Comparison of ENCODE assay signal across 23 cellular contexts in the genomic region with DNA sequence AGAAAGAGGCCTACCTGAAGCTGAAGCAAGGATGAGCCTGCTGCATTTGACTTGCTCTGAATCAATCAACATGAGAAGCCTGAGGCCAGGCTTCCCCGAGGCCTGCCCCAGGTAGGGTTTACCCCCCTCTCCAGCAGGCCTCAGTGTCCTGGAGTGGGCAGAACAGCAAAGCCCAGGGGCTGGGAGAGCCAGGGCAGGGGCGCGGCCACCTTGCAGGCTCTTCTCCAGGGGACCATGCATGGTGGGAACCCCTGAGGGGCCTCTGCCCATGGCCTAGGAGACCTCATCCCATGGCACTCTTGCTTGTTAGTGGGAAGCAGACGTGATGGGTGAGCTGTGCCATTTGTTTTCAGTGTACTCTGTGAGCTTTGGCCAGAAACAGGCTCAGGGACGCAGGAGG. TPM values are rescaled to one million over a fixed set of nuclear protein-coding genes. Genes with fewer than 3 reads are reported as not detected.
A peak's percentile ranks its signal among the peaks of the same experiment; 100 is the strongest.
DNase-seq lines count a peak whose midpoint lies in the region; ATAC-seq, FAIRE-seq and TF ChIP-seq lines count a peak whose summit lies in the region.
"Had no signal": no experiment of that assay in that cellular context is flagged by ENCODE, and none has a peak within 500 bp of the region (broad histone marks: within the 10 kb centered on the region; RNA-seq: fewer than 3 reads in every experiment).

No MANE protein-coding gene starts in this region.

- H3K9ac ChIP-seq in BLaER1 treated with 17β-estradiol and CSF1 and Interleukin-3, amounts not matched to agents 10 nM and 100 nM, result no peak overlapping the region
- H3K9ac ChIP-seq in H1 (replicated peaks in 1 of 4; ENCODE audit: extremely low read depth in 1 of 4, low read depth in 3 of 4, low read length in 3 of 4), result no peak overlapping the region

- no peak overlapping the region for H4K91ac ChIP-seq in H1 (replicated peaks; ENCODE audit: insufficient read length, low read length)

- POLR2A ChIA-PET in Panc1 (lab: Charles Lee) (no interaction called here), H1 (lab: Charles Lee; ENCODE audit: partially characterized antibody) (interaction anchor here (0.9 to 1.2 kb wide), 2 partner anchors 10 to 128 kb away, joined by 3 read pairs; partner anchors contain the start of gene CEBPA)

- no peak overlapping the region for H3K23ac ChIP-seq in H1 (ENCODE audit: insufficient read length)

- peaks cover 51 to 69% (median 62%) of the 10 kb centered on the region in 10 experiments for H3K4me1 ChIP-seq in BLaER1 treated with 17β-estradiol and CSF1 and Interleukin-3, amounts not matched to agents 10 nM and 100 nM
- H3K4me1 ChIP-seq in Panc1 (ENCODE audit: control insufficient read depth, insufficient read depth, low read length) (peaks cover 36% of the 10 kb centered on the region), H1 (replicated peaks in 1 of 4; ENCODE audit: control insufficient read depth in 3 of 4, insufficient read depth in 4 of 4, low read length in 3 of 4) (peaks cover 0 to 3% (median under 1%) of the 10 kb centered on the region in 4 experiments; a peak in 3 of 7 replicates), neutrophil (ENCODE audit: control insufficient read depth in 1 of 2, insufficient read depth in 1 of 2, low read depth in 1 of 2, low read length in 1 of 2) (peaks cover 55 to 68% of the 10 kb centered on the region in 2 experiments)
- H3K4me1 ChIP-seq: BE2C had no signal

- H2BK5ac ChIP-seq in H1 (ENCODE audit: low read depth, low read length), result no peak overlapping the region

- DNase-seq in Panc1 (ENCODE audit: low read depth, low spot score) (no peak), H1 (ENCODE audit: low read depth in 1 of 2, low spot score in 2 of 2) (no peak), lower leg skin (ENCODE audit: low spot score in 2 of 2) (no peak), NCI-H2171 treated with DMSO at 0.1 percent for 48 hours (lab: John Stamatoyannopoulos, UW) (no peak)
- DNase-seq: BE2C; CD4-positive, alpha-beta T cell; COR-L47; GDM1; Kasumi-1; MG63; NCI-H1048; NCI-H1417 treated with DMSO at 0.1 percent for 48 hours; NCI-H187 treated with DMSO at 0.1 percent for 48 hours; NCI-H2107; NCI-H510A; SJCRH30; T-helper 1 cell had no signal

- no peak for TF ChIP-seq POLR2A in H1 (IDR thresholded peaks at IDR 0.05; ENCODE audit: control extremely low read depth in 1 of 2, low read depth in 2 of 2, low read length in 2 of 2)
- no peak for TF ChIP-seq POLR2A in lower leg skin (IDR thresholded peaks at IDR 0.05)

- H3K27ac ChIP-seq in BLaER1 treated with 17β-estradiol and CSF1 and Interleukin-3, amounts not matched to agents 10 nM and 100 nM, result peak overlapping the region in 2 of 11 experiments; percentile 7 to 45; a peak in 2 of 22 replicates
- H3K27ac ChIP-seq in Panc1 (ENCODE audit: low read length), result 0 out of 2 replicates have a peak overlapping the region, but pooled peaks have one; percentile 5
- no peak overlapping the region for H3K27ac ChIP-seq in H1 (ENCODE audit: low read depth, low read length)
- peak overlapping the region; percentile 78 for H3K27ac ChIP-seq in neutrophil
- H3K27ac ChIP-seq: SJCRH30 had no signal

- H2AK5ac ChIP-seq in H1 (ENCODE audit: low read depth, low read length), result no peak overlapping the region

- intact Hi-C loops in Panc1 (cut with micrococcal nuclease; ENCODE audit: unreplicated experiment) (no loop called here), lower leg skin (cut with DNase I; ENCODE audit: low total_unique reads) (no loop called here)

- H3K79me2 ChIP-seq in H1 (ENCODE audit: control insufficient read depth in 1 of 2, insufficient read depth in 2 of 2, low read length in 2 of 2), result 0 out of 4 replicates have a peak, but pooled peaks cover 0 to 3% of the 10 kb centered on the region in 2 experiments

- 0 out of 22 replicates have a peak, but pooled peaks cover 0 to 11% (median 0%) of the 10 kb centered on the region in 11 experiments for H3K36me3 ChIP-seq in BLaER1 treated with 17β-estradiol and CSF1 and Interleukin-3, amounts not matched to agents 10 nM and 100 nM
- no peaks in the 10 kb centered on the region; the same call in 1 of the 2 replicates for H3K36me3 ChIP-seq in Panc1 (ENCODE audit: control insufficient read depth, insufficient read depth, low read length)
- H3K36me3 ChIP-seq in H1 (ENCODE audit: control insufficient read depth in 2 of 4, insufficient read depth in 4 of 4, low read length in 3 of 4), result no peaks in the 10 kb centered on the region
- no peaks in the 10 kb centered on the region for H3K36me3 ChIP-seq in neutrophil
- H3K36me3 ChIP-seq: BE2C, MG63, SJCRH30 had no signal

- no peak for TF ChIP-seq RAD21 in H1 (IDR thresholded peaks at IDR 0.05 in 1 of 2, conservative IDR thresholded peaks at IDR 0.05 in 1 of 2; ENCODE audit: low read depth in 2 of 2, low read length in 2 of 2)

- CTCF ChIA-PET in Panc1 (lab: Charles Lee), result interaction anchor here (0.6 to 1.8 kb wide), 2 partner anchors 9 to 10 kb away, joined by 4 to 7 read pairs; no protein-coding TSS in a partner anchor
- CTCF ChIA-PET in H1 (lab: Charles Lee; ENCODE audit: partially characterized antibody), result interaction anchor here (0.8 to 4.9 kb wide), 7 partner anchors 10 to 48 kb away, joined by 3 to 18 read pairs (median 6); no protein-coding TSS in a partner anchor

- H4K20me1 ChIP-seq in BLaER1 treated with 17β-estradiol and CSF1 and Interleukin-3, amounts not matched to agents 10 nM and 100 nM, result no peaks in the 10 kb centered on the region
- H4K20me1 ChIP-seq in H1 (replicated peaks in 1 of 2; ENCODE audit: control insufficient read depth in 1 of 2, insufficient read depth in 2 of 2, low read length in 2 of 2), result peaks cover 0 to 5% of the 10 kb centered on the region in 2 experiments

- no peak overlapping the region for H4K5ac ChIP-seq in H1 (ENCODE audit: insufficient read length, low read depth, low read length)

- TF ChIP-seq CTCF in Panc1 (IDR thresholded peaks at IDR 0.05), result no peak
- no peak for TF ChIP-seq CTCF in H1 (IDR thresholded peaks at IDR 0.05; ENCODE audit: control extremely low read depth in 1 of 3, insufficient read depth in 1 of 3, low read depth in 1 of 3, low read length in 3 of 3)
- TF ChIP-seq CTCF in neutrophil (IDR thresholded peaks at IDR 0.05), result no peak
- TF ChIP-seq CTCF in lower leg skin (IDR thresholded peaks at IDR 0.05), result no peak

- no peak for ATAC-seq in Panc1
- no peak for ATAC-seq in HG03108 (IDR thresholded peaks at IDR 0.05; ENCODE audit: unreplicated experiment)

- no peak overlapping the region for H3K56ac ChIP-seq in H1 (replicated peaks; ENCODE audit: insufficient read length, low read depth, low read length)

- no TSS peak for BruUV-seq in Panc1 (replicated peaks; lab: Mats Ljungman, UMichigan)

- H2BK15ac ChIP-seq in H1 (ENCODE audit: low read length), result no peak overlapping the region

- H4K8ac ChIP-seq in H1 (ENCODE audit: extremely low read depth, insufficient read depth, low read length), result 0 out of 2 replicates have a peak overlapping the region, but pooled peaks have one; percentile 45

- H3K14ac ChIP-seq in H1 (ENCODE audit: insufficient read length), result no peak overlapping the region

- FAIRE-seq in H1 (lab: Jason Lieb, UNC), result no peak

- no peak overlapping the region for H3K4me3 ChIP-seq in BLaER1 treated with 17β-estradiol and CSF1 and Interleukin-3, amounts not matched to agents 10 nM and 100 nM
- H3K4me3 ChIP-seq in Panc1 (ENCODE audit: low read depth in 2 of 2, low read length in 2 of 2) (no peak overlapping the region), H1 (ENCODE audit: extremely low read depth in 1 of 4, insufficient read depth in 2 of 4, low read depth in 3 of 4, low read length in 4 of 4) (no peak overlapping the region), neutrophil (ENCODE audit: low read depth in 1 of 2, low read length in 1 of 2) (no peak overlapping the region), lower leg skin (ENCODE audit: low read depth, poor library complexity, severe bottlenecking) (no peak overlapping the region)
- H3K4me3 ChIP-seq: MG63, SJCRH30 had no signal

- H2AFZ ChIP-seq in H1 (ENCODE audit: low read length), result no peak overlapping the region

- in situ Hi-C loops in Panc1 (cut with HindIII; ENCODE audit: low pct_unique_long_range_greater_than_20kb, low sequenced_read_pairs), result no loop called here

- H2BK120ac ChIP-seq in H1 (replicated peaks; ENCODE audit: low read depth, low read length), result no peak overlapping the region

- H3K4me2 ChIP-seq in BLaER1 treated with 17β-estradiol and CSF1 and Interleukin-3, amounts not matched to agents 10 nM and 100 nM, result peak overlapping the region in 9 of 11 experiments; percentile 1 to 95 (median 88); a peak in 15 of 22 replicates
- H3K4me2 ChIP-seq in H1 (ENCODE audit: insufficient read depth in 1 of 2, low read depth in 2 of 2, low read length in 2 of 2), result no peak overlapping the region

- WGBS in H1 (ENCODE audit: extremely low coverage in 1 of 2, insufficient coverage in 1 of 2, insufficient read length in 1 of 2, insufficient replicate concordance in 2 of 2, low coverage in 1 of 2, low lambda C conversion rate in 2 of 2, missing lambda C conversion rate in 1 of 2), 2 experiments, result 88% methylated on average over 5 of the region's 5 CpGs; no CpG with 5 or more reads in 1 of the 2 experiments
- WGBS in lower leg skin, 2 donors, result 75 to 87% methylated on average over 3 to 5 of the region's 5 CpGs

- H3K27me3 ChIP-seq in BLaER1 treated with 17β-estradiol and CSF1 and Interleukin-3, amounts not matched to agents 10 nM and 100 nM, result no peaks in the 10 kb centered on the region
- no peaks in the 10 kb centered on the region for H3K27me3 ChIP-seq in Panc1 (ENCODE audit: control insufficient read depth, insufficient read depth, low read length)
- peaks cover 0 to 2% (median 1%) of the 10 kb centered on the region in 4 experiments; a peak in 3 of 7 replicates for H3K27me3 ChIP-seq in H1 (replicated peaks in 1 of 4; ENCODE audit: control insufficient read depth in 3 of 4, extremely low read depth in 1 of 4, insufficient read depth in 3 of 4, low read length in 3 of 4)
- no peaks in the 10 kb centered on the region for H3K27me3 ChIP-seq in neutrophil
- H3K27me3 ChIP-seq: BE2C, MG63, SJCRH30 had no signal

- H3K4ac ChIP-seq in H1 (replicated peaks; ENCODE audit: insufficient read length, low read depth, low read length), result no peak overlapping the region

- H3K79me1 ChIP-seq in H1 (ENCODE audit: low read depth, low read length), result peaks cover 3% of the 10 kb centered on the region; the same call in 1 of the 2 replicates

- H3K9me3 ChIP-seq in BLaER1 treated with 17β-estradiol and CSF1 and Interleukin-3, amounts not matched to agents 10 nM and 100 nM (replicated peaks in 1 of 11), result peaks cover 3 to 13% (median 10%) of the 10 kb centered on the region in 11 experiments; a peak in 19 of 22 replicates
- H3K9me3 ChIP-seq in Panc1 (ENCODE audit: control insufficient read depth, insufficient read depth, low read depth, low read length), result no peaks in the 10 kb centered on the region
- H3K9me3 ChIP-seq in H1 (ENCODE audit: insufficient read depth in 2 of 2, low read depth in 1 of 2, low read length in 1 of 2), result no peaks in the 10 kb centered on the region
- H3K9me3 ChIP-seq in neutrophil, result no peaks in the 10 kb centered on the region
- H3K9me3 ChIP-seq: BE2C, MG63, SJCRH30 had no signal

- H3K23me2 ChIP-seq in H1 (ENCODE audit: low read depth, low read length), result peaks cover 12% of the 10 kb centered on the region

- no peak overlapping the region for H2BK12ac ChIP-seq in H1 (ENCODE audit: low read depth, low read length)

- no peak for TF ChIP-seq EP300 in H1 (IDR thresholded peaks at IDR 0.05; ENCODE audit: borderline replicate concordance in 1 of 2, low read depth in 2 of 2, low read length in 2 of 2)

- no peak overlapping the region for H2BK20ac ChIP-seq in H1 (ENCODE audit: low read length)

- no peak overlapping the region for H3K18ac ChIP-seq in H1 (ENCODE audit: extremely low read depth, low read length)

RNA-seq across cellular contexts. Expression of gene LRP3, which starts 19.9 kb away (rescaled TPM):
- total RNA-seq in Panc1 (2021; ENCODE audit: unreplicated experiment) (28.6 TPM), lower leg skin (10 to 100 TPM in 3 of 4 donors, 1 to 10 TPM in 1; 9.4 to 27.4 (median 18.0) TPM)
- polyA plus RNA-seq in Panc1 (2012; ENCODE audit: insufficient read length), result 40.1 TPM
- total RNA-seq in H1 (2021; fragmentation: NEBNext Ultra II Directional; extraction: Animal tissue kit (Norgen Biotek cat#: 25700)), result 33.7 and 33.9 TPM in 2 replicates
- 30.3 and 40.2 TPM in 2 replicates for polyA plus RNA-seq in H1 (2011; rRNA removed)
- polyA plus RNA-seq in H1 (2011; cell fraction: cytosol; rRNA removed), result 25.6 TPM
- 125 TPM for polyA plus RNA-seq in H1 (2011; cell fraction: nucleus; rRNA removed)
- polyA plus RNA-seq in H1 (2012, experiment 1 of 2), result 20.2 to 35.8 TPM (median 29.2 TPM) in 4 replicates
- polyA plus RNA-seq in H1 (2012, experiment 2 of 2), result 19.0 TPM
- polyA plus RNA-seq in H1 (2013, experiment 1 of 2), result 33.7 TPM
- polyA plus RNA-seq in H1 (2013, experiment 2 of 2), result 38.3 TPM
- 9.8 and 12.1 TPM in 2 replicates for polyA minus RNA-seq in H1 (2011; rRNA and poly(A)+ RNA removed)
- polyA minus RNA-seq in H1 (2011; cell fraction: cytosol; rRNA and poly(A)+ RNA removed), result 23.4 TPM
- polyA minus RNA-seq in H1 (2011; cell fraction: nucleus; rRNA and poly(A)+ RNA removed), result 23.0 TPM

RNA-seq across cellular contexts. Expression of gene WDR88, which starts 42.3 kb away (rescaled TPM):
- total RNA-seq in Panc1 (2021; ENCODE audit: unreplicated experiment), result 0.31 TPM
- 0.24 TPM for polyA plus RNA-seq in Panc1 (2012; ENCODE audit: insufficient read length)
- total RNA-seq in H1 (2021; fragmentation: NEBNext Ultra II Directional; extraction: Animal tissue kit (Norgen Biotek cat#: 25700)), result not detected in 2 replicates
- polyA plus RNA-seq in H1 (2011; rRNA removed), result not detected in 2 replicates
- polyA plus RNA-seq in H1 (2011; cell fraction: cytosol; rRNA removed), result not detected
- not detected for polyA plus RNA-seq in H1 (2011; cell fraction: nucleus; rRNA removed)
- polyA plus RNA-seq in H1 (2012, experiment 1 of 2), result 0.24 to 0.47 TPM (median 0.37 TPM) in 3 of 4 replicates, not detected in the other
- not detected for polyA plus RNA-seq in H1 (2012, experiment 2 of 2)
- 0.02 TPM for polyA plus RNA-seq in H1 (2013, experiment 1 of 2)
- polyA plus RNA-seq in H1 (2013, experiment 2 of 2), result not detected
- polyA minus RNA-seq in H1 (2011; rRNA and poly(A)+ RNA removed), result not detected in 2 replicates
- polyA minus RNA-seq in H1 (2011; cell fraction: cytosol; rRNA and poly(A)+ RNA removed), result not detected
- polyA minus RNA-seq in H1 (2011; cell fraction: nucleus; rRNA and poly(A)+ RNA removed), result not detected
- total RNA-seq in lower leg skin, result not detected
- total RNA-seq: A673; CD4-positive, alpha-beta T cell; Daoy; H4; SJCRH30 had no signal

RNA-seq across cellular contexts. Expression of gene SLC7A10, which starts 51.5 kb away (rescaled TPM):
- 1.1 TPM for total RNA-seq in Panc1 (2021; ENCODE audit: unreplicated experiment)
- 5.2 TPM for polyA plus RNA-seq in Panc1 (2012; ENCODE audit: insufficient read length)
- 3.2 and 3.7 TPM in 2 replicates for total RNA-seq in H1 (2021; fragmentation: NEBNext Ultra II Directional; extraction: Animal tissue kit (Norgen Biotek cat#: 25700))
- polyA plus RNA-seq in H1 (2011; rRNA removed), result 7.1 and 11.5 TPM in 2 replicates
- 5.3 TPM for polyA plus RNA-seq in H1 (2011; cell fraction: cytosol; rRNA removed)
- polyA plus RNA-seq in H1 (2011; cell fraction: nucleus; rRNA removed), result 17.8 TPM
- polyA plus RNA-seq in H1 (2012, experiment 1 of 2), result 3.7 to 6.3 TPM (median 4.5 TPM) in 4 replicates
- 3.0 TPM for polyA plus RNA-seq in H1 (2012, experiment 2 of 2)
- 4.2 TPM for polyA plus RNA-seq in H1 (2013, experiment 1 of 2)
- 4.0 TPM for polyA plus RNA-seq in H1 (2013, experiment 2 of 2)
- 2.2 and 2.9 TPM in 2 replicates for polyA minus RNA-seq in H1 (2011; rRNA and poly(A)+ RNA removed)
- polyA minus RNA-seq in H1 (2011; cell fraction: cytosol; rRNA and poly(A)+ RNA removed), result 3.4 TPM
- polyA minus RNA-seq in H1 (2011; cell fraction: nucleus; rRNA and poly(A)+ RNA removed), result 3.1 TPM
- under 1 TPM in 1 of 4 donors, not detected in 3; 0.62 TPM for total RNA-seq in lower leg skin
- total RNA-seq: CD4-positive, alpha-beta T cell; Daoy; H4; SJCRH30 had no signal

Comparison
In these comparisons a context has a peak if more than half of its experiments do, and no peak if none do; other contexts are left out.
1. H3K4me2 ChIP-seq: peak in BLaER1 treated with 17β-estradiol and CSF1 and Interleukin-3, amounts not matched to agents 10 nM and 100 nM (9 of 11); none in H1 (0 of 2).